Comparison of ENCODE assay signal across 1 cellular context in genomic region chr2:55268907-55269611, GRCh38.
TF ChIP-seq lines count a peak whose summit lies in the region.

Gene MTIF2, minus strand, starts transcription at chr2:55269231. Its CDS starts 5,373 bp downstream, at chr2:55263858.

TF ChIP-seq in GM12878, 131 proteins besides CTCF, POLR2A, EP300 and RAD21 (continued from another document):
- TF ChIP-seq KLF5 (IDR thresholded peaks at IDR 0.05; ENCODE audit: partially characterized antibody): peak; percentile 76
- peak; percentile 96 for TF ChIP-seq PML (IDR thresholded peaks at IDR 0.05; ENCODE audit: low read length)
- TF ChIP-seq BMI1 (IDR thresholded peaks at IDR 0.05; ENCODE audit: borderline replicate concordance): no peak
- peak; percentile 93 for TF ChIP-seq SMAD5 (IDR thresholded peaks at IDR 0.05; ENCODE audit: low read depth)
- TF ChIP-seq CEBPB (IDR thresholded peaks at IDR 0.05; ENCODE audit: borderline replicate concordance in 1 of 2, low read depth in 2 of 2, low read length in 2 of 2): no peak
- peak; percentile 96 for TF ChIP-seq RELB (IDR thresholded peaks at IDR 0.05; ENCODE audit: low read depth)
- TF ChIP-seq SREBF2 (IDR thresholded peaks at IDR 0.05; ENCODE audit: low read length): peak; percentile 62; the same call in 1 of the 2 replicates
- peak; percentile 98 for TF ChIP-seq POLR2AphosphoS5 (IDR thresholded peaks at IDR 0.05; ENCODE audit: low read length)
- no peak for TF ChIP-seq RBBP5 (conservative IDR thresholded peaks at IDR 0.05)
- TF ChIP-seq NKRF (conservative IDR thresholded peaks at IDR 0.05): peak; percentile 75
- TF ChIP-seq IKZF1 (conservative IDR thresholded peaks at IDR 0.05): peak; percentile 94
- peak; percentile 92 for TF ChIP-seq SKIL (IDR thresholded peaks at IDR 0.05; ENCODE audit: low read depth, poor library complexity, severe bottlenecking)
- TF ChIP-seq TCF7 (IDR thresholded peaks at IDR 0.05; ENCODE audit: borderline replicate concordance): peak; percentile 43; the same call in 1 of the 2 replicates
- TF ChIP-seq LARP7 (IDR thresholded peaks at IDR 0.05): peak; percentile 94
- TF ChIP-seq NFXL1 (IDR thresholded peaks at IDR 0.05; ENCODE audit: borderline replicate concordance): no peak
- peak; percentile 90; the same call in 1 of the 2 replicates for TF ChIP-seq MLLT1 (IDR thresholded peaks at IDR 0.05)
- TF ChIP-seq KAT2A (conservative IDR thresholded peaks at IDR 0.05; ENCODE audit: control insufficient read depth, low read depth, low read length): no peak
- TF ChIP-seq ZNF217 (IDR thresholded peaks at IDR 0.05): no peak
- TF ChIP-seq STAT3 (IDR thresholded peaks at IDR 0.05; ENCODE audit: low read depth, low read length): no peak
- TF ChIP-seq IRF4 (IDR thresholded peaks at IDR 0.05; ENCODE audit: low read depth, low read length): peak; percentile 65; the same call in 1 of the 2 replicates
- TF ChIP-seq SIN3A (IDR thresholded peaks at IDR 0.05; ENCODE audit: low read depth, low read length): peak; percentile 67
- 0 out of 2 replicates have a peak, but pooled peaks have one; percentile 57 for TF ChIP-seq STAT1 (conservative IDR thresholded peaks at IDR 0.05)
- no peak for TF ChIP-seq E2F4 (IDR thresholded peaks at IDR 0.05; ENCODE audit: low read depth, low read length)
- no peak for TF ChIP-seq CHD1 (IDR thresholded peaks at IDR 0.05; ENCODE audit: low read depth, low read length)
- peak; percentile 79 for TF ChIP-seq CHD2 (IDR thresholded peaks at IDR 0.05; ENCODE audit: borderline replicate concordance, low read depth, low read length)
- peak; percentile 62; the same call in 1 of the 2 replicates for TF ChIP-seq ZSCAN29 (IDR thresholded peaks at IDR 0.05)
- TF ChIP-seq ZNF207 (IDR thresholded peaks at IDR 0.05; ENCODE audit: borderline replicate concordance): peak; percentile 91
- peak; percentile 90; the same call in 2 of the 3 replicates for TF ChIP-seq POU2F2 (IDR thresholded peaks at IDR 0.05; ENCODE audit: borderline replicate concordance, low read depth, low read length)
- peak; percentile 67; the same call in 1 of the 2 replicates for TF ChIP-seq ZNF24 (IDR thresholded peaks at IDR 0.05)
- peak; percentile 60 for TF ChIP-seq E4F1 (IDR thresholded peaks at IDR 0.05; ENCODE audit: borderline replicate concordance, partially characterized antibody)
- no peak for TF ChIP-seq BCLAF1 (IDR thresholded peaks at IDR 0.05)
- no peak for TF ChIP-seq CUX1 (IDR thresholded peaks at IDR 0.05; ENCODE audit: insufficient replicate concordance, low read depth, low read length)
- TF ChIP-seq ATF3 (IDR thresholded peaks at IDR 0.05; ENCODE audit: borderline replicate concordance, extremely low read depth, low read depth, low read length): no peak
- TF ChIP-seq ZNF274 (IDR thresholded peaks at IDR 0.05; ENCODE audit: insufficient read depth, insufficient read length): no peak
- no peak for TF ChIP-seq ASH2L (IDR thresholded peaks at IDR 0.05; ENCODE audit: borderline replicate concordance, low read depth)
TF ChIP-seq in GM12878: peak in this region for 77.
